Comparison of ENCODE assay signal across 1 cellular context in the genomic region with DNA sequence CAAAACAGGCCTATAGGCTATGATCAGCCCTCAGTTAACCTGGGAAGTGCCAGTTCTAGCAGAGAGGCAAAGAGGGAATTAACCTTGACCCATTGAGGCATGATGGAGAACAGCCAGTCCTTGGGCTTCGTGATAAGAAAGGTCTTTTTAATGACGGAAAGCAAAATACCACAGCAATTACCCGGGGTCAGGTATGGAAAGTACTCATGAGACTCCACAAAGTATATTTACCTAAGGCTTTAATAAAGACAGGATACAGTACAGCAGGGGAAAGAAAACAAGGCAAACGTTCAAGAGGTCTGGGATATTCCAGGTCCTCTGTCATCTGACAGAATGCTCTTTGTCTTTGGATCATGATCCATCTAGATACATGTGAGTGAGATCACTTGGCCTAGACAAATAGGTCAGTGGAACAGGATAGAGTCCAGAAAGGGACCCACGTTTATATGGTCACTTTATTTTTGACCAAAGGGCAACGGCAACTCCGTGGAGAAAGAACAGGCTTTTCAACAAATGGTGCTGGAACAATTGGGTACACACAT.
TF ChIP-seq lines count a peak whose summit lies in the region.

No MANE protein-coding gene starts in this region.

TF ChIP-seq in HepG2, 621 proteins besides CTCF, POLR2A, EP300 and RAD21 (continued from another document and continues in another):
- no peak for TF ChIP-seq RBM39 (IDR thresholded peaks at IDR 0.05; ENCODE audit: low read depth, low read length, poor library complexity, severe bottlenecking)
- TF ChIP-seq SP2 (CRISPR knock-in tag; IDR thresholded peaks at IDR 0.05), result no peak
- TF ChIP-seq NCOA5 (CRISPR knock-in tag; IDR thresholded peaks at IDR 0.05), result no peak
- no peak for TF ChIP-seq MAZ (IDR thresholded peaks at IDR 0.05; ENCODE audit: borderline replicate concordance, low read depth, low read length)
- TF ChIP-seq MAZ (CRISPR knock-in tag; IDR thresholded peaks at IDR 0.05; ENCODE audit: low read depth), result no peak
- TF ChIP-seq ARNTL (CRISPR knock-in tag; IDR thresholded peaks at IDR 0.05), result peak; percentile 92
- TF ChIP-seq, protein P1, sequence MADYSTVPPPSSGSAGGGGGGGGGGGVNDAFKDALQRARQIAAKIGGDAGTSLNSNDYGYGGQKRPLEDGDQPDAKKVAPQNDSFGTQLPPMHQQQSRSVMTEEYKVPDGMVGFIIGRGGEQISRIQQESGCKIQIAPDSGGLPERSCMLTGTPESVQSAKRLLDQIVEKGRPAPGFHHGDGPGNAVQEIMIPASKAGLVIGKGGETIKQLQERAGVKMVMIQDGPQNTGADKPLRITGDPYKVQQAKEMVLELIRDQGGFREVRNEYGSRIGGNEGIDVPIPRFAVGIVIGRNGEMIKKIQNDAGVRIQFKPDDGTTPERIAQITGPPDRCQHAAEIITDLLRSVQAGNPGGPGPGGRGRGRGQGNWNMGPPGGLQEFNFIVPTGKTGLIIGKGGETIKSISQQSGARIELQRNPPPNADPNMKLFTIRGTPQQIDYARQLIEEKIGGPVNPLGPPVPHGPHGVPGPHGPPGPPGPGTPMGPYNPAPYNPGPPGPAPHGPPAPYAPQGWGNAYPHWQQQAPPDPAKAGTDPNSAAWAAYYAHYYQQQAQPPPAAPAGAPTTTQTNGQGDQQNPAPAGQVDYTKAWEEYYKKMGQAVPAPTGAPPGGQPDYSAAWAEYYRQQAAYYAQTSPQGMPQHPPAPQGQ (CRISPR knock-in tag; IDR thresholded peaks at IDR 0.05; ENCODE audit: borderline replicate concordance), result no peak
- peak; percentile 84; the same call in 1 of the 2 replicates for TF ChIP-seq SALL1 (CRISPR knock-in tag; IDR thresholded peaks at IDR 0.05)
- TF ChIP-seq FLYWCH1 (CRISPR knock-in tag; IDR thresholded peaks at IDR 0.05), result no peak
- TF ChIP-seq, protein P2, sequence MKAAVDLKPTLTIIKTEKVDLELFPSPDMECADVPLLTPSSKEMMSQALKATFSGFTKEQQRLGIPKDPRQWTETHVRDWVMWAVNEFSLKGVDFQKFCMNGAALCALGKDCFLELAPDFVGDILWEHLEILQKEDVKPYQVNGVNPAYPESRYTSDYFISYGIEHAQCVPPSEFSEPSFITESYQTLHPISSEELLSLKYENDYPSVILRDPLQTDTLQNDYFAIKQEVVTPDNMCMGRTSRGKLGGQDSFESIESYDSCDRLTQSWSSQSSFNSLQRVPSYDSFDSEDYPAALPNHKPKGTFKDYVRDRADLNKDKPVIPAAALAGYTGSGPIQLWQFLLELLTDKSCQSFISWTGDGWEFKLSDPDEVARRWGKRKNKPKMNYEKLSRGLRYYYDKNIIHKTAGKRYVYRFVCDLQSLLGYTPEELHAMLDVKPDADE (CRISPR knock-in tag; IDR thresholded peaks at IDR 0.05), result no peak
- no peak; the same call in 1 of the 2 replicates for TF ChIP-seq ZNF713 (CRISPR knock-in tag; IDR thresholded peaks at IDR 0.05)
- TF ChIP-seq SP4 (CRISPR knock-in tag; IDR thresholded peaks at IDR 0.05), result no peak; the same call in 1 of the 2 replicates
- peak; percentile 59; the same call in 1 of the 2 replicates for TF ChIP-seq IRF2 (CRISPR knock-in tag; IDR thresholded peaks at IDR 0.05)
- no peak for TF ChIP-seq CBX1 (IDR thresholded peaks at IDR 0.05; ENCODE audit: low read depth)
- peak; percentile 93 for TF ChIP-seq PPARG (CRISPR knock-in tag; conservative IDR thresholded peaks at IDR 0.05)
- no peak for TF ChIP-seq ZNF20 (CRISPR knock-in tag; IDR thresholded peaks at IDR 0.05)
- 0 out of 2 replicates have a peak, but pooled peaks have one; percentile 32 for TF ChIP-seq RBAK (CRISPR knock-in tag; IDR thresholded peaks at IDR 0.05)
- no peak for TF ChIP-seq ARNT (IDR thresholded peaks at IDR 0.05)
- TF ChIP-seq ZEB1 (IDR thresholded peaks at IDR 0.05; ENCODE audit: insufficient replicate concordance, low read depth), result peak; percentile 85
- 0 out of 2 replicates have a peak, but pooled peaks have one; percentile 48 for TF ChIP-seq TP53 (CRISPR knock-in tag; conservative IDR thresholded peaks at IDR 0.05)
- no peak for TF ChIP-seq CAMTA2 (CRISPR knock-in tag; IDR thresholded peaks at IDR 0.05; ENCODE audit: borderline replicate concordance)
- no peak for TF ChIP-seq SOX6 (IDR thresholded peaks at IDR 0.05)
- TF ChIP-seq SOX6 (CRISPR knock-in tag; IDR thresholded peaks at IDR 0.05), result peak; percentile 98
- no peak for TF ChIP-seq ZNF354B (CRISPR knock-in tag; IDR thresholded peaks at IDR 0.05)
- no peak for TF ChIP-seq ZNF569 (CRISPR knock-in tag; IDR thresholded peaks at IDR 0.05; ENCODE audit: borderline replicate concordance)
- TF ChIP-seq, protein P3, sequence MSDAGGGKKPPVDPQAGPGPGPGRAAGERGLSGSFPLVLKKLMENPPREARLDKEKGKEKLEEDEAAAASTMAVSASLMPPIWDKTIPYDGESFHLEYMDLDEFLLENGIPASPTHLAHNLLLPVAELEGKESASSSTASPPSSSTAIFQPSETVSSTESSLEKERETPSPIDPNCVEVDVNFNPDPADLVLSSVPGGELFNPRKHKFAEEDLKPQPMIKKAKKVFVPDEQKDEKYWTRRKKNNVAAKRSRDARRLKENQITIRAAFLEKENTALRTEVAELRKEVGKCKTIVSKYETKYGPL (CRISPR knock-in tag; IDR thresholded peaks at IDR 0.05), result no peak
- TF ChIP-seq MTF2 (CRISPR knock-in tag; IDR thresholded peaks at IDR 0.05; ENCODE audit: borderline replicate concordance), result no peak
- TF ChIP-seq, protein P4, sequence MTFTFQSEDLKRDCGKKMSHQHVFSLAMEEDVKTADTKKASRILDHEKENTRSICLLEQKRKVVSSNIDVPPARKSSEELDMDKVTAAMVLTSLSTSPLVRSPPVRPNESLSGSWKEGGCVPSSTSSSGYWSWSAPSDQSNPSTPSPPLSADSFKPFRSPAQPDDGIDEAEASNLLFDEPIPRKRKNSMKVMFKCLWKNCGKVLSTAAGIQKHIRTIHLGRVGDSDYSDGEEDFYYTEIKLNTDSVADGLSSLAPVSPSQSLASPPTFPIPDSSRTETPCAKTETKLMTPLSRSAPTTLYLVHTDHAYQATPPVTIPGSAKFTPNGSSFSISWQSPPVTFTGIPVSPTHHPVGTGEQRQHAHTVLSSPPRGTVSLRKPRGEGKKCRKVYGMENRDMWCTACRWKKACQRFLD (CRISPR knock-in tag; IDR thresholded peaks at IDR 0.05; ENCODE audit: borderline replicate concordance), result no peak
- TF ChIP-seq ATM (IDR thresholded peaks at IDR 0.05; ENCODE audit: borderline replicate concordance), result no peak
- TF ChIP-seq HDAC1 (CRISPR knock-in tag; IDR thresholded peaks at IDR 0.05), result peak; percentile 80
- TF ChIP-seq ZNF766 (CRISPR knock-in tag; IDR thresholded peaks at IDR 0.05; ENCODE audit: borderline replicate concordance), result 0 out of 2 replicates have a peak, but pooled peaks have one; percentile 39
- TF ChIP-seq, protein P5, sequence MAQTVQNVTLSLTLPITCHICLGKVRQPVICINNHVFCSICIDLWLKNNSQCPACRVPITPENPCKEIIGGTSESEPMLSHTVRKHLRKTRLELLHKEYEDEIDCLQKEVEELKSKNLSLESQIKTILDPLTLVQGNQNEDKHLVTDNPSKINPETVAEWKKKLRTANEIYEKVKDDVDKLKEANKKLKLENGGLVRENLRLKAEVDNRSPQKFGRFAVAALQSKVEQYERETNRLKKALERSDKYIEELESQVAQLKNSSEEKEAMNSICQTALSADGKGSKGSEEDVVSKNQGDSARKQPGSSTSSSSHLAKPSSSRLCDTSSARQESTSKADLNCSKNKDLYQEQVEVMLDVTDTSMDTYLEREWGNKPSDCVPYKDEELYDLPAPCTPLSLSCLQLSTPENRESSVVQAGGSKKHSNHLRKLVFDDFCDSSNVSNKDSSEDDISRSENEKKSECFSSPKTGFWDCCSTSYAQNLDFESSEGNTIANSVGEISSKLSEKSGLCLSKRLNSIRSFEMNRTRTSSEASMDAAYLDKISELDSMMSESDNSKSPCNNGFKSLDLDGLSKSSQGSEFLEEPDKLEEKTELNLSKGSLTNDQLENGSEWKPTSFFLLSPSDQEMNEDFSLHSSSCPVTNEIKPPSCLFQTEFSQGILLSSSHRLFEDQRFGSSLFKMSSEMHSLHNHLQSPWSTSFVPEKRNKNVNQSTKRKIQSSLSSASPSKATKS (CRISPR knock-in tag; IDR thresholded peaks at IDR 0.05), result no peak
- TF ChIP-seq, protein P6, sequence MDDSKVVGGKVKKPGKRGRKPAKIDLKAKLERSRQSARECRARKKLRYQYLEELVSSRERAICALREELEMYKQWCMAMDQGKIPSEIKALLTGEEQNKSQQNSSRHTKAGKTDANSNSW (CRISPR knock-in tag; IDR thresholded peaks at IDR 0.05; ENCODE audit: borderline replicate concordance), result no peak
- peak; percentile 93 for TF ChIP-seq MED1 (CRISPR knock-in tag; IDR thresholded peaks at IDR 0.05)
- no peak for TF ChIP-seq PLRG1 (conservative IDR thresholded peaks at IDR 0.05)
- no peak for TF ChIP-seq ISX (CRISPR knock-in tag; conservative IDR thresholded peaks at IDR 0.05)
- TF ChIP-seq SOX5 (CRISPR knock-in tag; IDR thresholded peaks at IDR 0.05; ENCODE audit: borderline replicate concordance), result peak; percentile 97
- no peak for TF ChIP-seq ZNF788 (CRISPR knock-in tag; IDR thresholded peaks at IDR 0.05; ENCODE audit: borderline replicate concordance)
- peak; percentile 54; the same call in 1 of the 2 replicates for TF ChIP-seq ZNF652 (CRISPR knock-in tag; IDR thresholded peaks at IDR 0.05; ENCODE audit: borderline replicate concordance, low read depth)
- peak; percentile 70; the same call in 1 of the 2 replicates for TF ChIP-seq ZNF543 (CRISPR knock-in tag; IDR thresholded peaks at IDR 0.05)
- no peak for TF ChIP-seq ZKSCAN5 (CRISPR knock-in tag; IDR thresholded peaks at IDR 0.05)
- TF ChIP-seq, protein P7, sequence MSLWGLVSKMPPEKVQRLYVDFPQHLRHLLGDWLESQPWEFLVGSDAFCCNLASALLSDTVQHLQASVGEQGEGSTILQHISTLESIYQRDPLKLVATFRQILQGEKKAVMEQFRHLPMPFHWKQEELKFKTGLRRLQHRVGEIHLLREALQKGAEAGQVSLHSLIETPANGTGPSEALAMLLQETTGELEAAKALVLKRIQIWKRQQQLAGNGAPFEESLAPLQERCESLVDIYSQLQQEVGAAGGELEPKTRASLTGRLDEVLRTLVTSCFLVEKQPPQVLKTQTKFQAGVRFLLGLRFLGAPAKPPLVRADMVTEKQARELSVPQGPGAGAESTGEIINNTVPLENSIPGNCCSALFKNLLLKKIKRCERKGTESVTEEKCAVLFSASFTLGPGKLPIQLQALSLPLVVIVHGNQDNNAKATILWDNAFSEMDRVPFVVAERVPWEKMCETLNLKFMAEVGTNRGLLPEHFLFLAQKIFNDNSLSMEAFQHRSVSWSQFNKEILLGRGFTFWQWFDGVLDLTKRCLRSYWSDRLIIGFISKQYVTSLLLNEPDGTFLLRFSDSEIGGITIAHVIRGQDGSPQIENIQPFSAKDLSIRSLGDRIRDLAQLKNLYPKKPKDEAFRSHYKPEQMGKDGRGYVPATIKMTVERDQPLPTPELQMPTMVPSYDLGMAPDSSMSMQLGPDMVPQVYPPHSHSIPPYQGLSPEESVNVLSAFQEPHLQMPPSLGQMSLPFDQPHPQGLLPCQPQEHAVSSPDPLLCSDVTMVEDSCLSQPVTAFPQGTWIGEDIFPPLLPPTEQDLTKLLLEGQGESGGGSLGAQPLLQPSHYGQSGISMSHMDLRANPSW (CRISPR knock-in tag; IDR thresholded peaks at IDR 0.05; ENCODE audit: borderline replicate concordance), result peak; percentile 95; the same call in 1 of the 2 replicates
- TF ChIP-seq ETV5 (CRISPR knock-in tag; IDR thresholded peaks at IDR 0.05; ENCODE audit: borderline replicate concordance), result peak; percentile 84; the same call in 1 of the 2 replicates
- TF ChIP-seq, protein P8, sequence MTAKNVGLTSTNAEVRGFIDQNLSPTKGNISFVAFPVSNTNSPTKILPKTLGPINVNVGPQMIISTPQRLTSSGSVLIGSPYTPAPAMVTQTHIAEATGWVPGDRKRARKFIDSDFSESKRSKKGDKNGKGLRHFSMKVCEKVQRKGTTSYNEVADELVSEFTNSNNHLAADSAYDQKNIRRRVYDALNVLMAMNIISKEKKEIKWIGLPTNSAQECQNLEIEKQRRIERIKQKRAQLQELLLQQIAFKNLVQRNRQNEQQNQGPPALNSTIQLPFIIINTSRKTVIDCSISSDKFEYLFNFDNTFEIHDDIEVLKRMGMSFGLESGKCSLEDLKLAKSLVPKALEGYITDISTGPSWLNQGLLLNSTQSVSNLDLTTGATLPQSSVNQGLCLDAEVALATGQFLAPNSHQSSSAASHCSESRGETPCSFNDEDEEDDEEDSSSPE (CRISPR knock-in tag; IDR thresholded peaks at IDR 0.05), result peak; percentile 58; the same call in 1 of the 2 replicates
- TF ChIP-seq, protein P9, sequence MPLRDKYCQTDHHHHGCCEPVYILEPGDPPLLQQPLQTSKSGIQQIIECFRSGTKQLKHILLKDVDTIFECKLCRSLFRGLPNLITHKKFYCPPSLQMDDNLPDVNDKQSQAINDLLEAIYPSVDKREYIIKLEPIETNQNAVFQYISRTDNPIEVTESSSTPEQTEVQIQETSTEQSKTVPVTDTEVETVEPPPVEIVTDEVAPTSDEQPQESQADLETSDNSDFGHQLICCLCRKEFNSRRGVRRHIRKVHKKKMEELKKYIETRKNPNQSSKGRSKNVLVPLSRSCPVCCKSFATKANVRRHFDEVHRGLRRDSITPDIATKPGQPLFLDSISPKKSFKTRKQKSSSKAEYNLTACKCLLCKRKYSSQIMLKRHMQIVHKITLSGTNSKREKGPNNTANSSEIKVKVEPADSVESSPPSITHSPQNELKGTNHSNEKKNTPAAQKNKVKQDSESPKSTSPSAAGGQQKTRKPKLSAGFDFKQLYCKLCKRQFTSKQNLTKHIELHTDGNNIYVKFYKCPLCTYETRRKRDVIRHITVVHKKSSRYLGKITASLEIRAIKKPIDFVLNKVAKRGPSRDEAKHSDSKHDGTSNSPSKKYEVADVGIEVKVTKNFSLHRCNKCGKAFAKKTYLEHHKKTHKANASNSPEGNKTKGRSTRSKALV (CRISPR knock-in tag; IDR thresholded peaks at IDR 0.05), result peak; percentile 79; the same call in 1 of the 2 replicates
- TF ChIP-seq HMGA1 (CRISPR knock-in tag; conservative IDR thresholded peaks at IDR 0.05), result no peak
- TF ChIP-seq ZNF850 (CRISPR knock-in tag; conservative IDR thresholded peaks at IDR 0.05), result no peak
- peak; percentile 43 for TF ChIP-seq ASH2L (IDR thresholded peaks at IDR 0.05; ENCODE audit: insufficient read length, low read depth, low read length)
- no peak for TF ChIP-seq TCF12 (IDR thresholded peaks at IDR 0.05)
- peak; percentile 87; the same call in 1 of the 2 replicates for TF ChIP-seq TCF12 (CRISPR knock-in tag; IDR thresholded peaks at IDR 0.05)
- no peak for TF ChIP-seq REXO4 (CRISPR knock-in tag; IDR thresholded peaks at IDR 0.05; ENCODE audit: borderline replicate concordance)
- TF ChIP-seq ZFX (CRISPR knock-in tag; IDR thresholded peaks at IDR 0.05; ENCODE audit: low read depth), result peak; percentile 51
- peak; percentile 91 for TF ChIP-seq SAP130 (CRISPR knock-in tag; IDR thresholded peaks at IDR 0.05; ENCODE audit: low read depth)
- TF ChIP-seq, protein P10, sequence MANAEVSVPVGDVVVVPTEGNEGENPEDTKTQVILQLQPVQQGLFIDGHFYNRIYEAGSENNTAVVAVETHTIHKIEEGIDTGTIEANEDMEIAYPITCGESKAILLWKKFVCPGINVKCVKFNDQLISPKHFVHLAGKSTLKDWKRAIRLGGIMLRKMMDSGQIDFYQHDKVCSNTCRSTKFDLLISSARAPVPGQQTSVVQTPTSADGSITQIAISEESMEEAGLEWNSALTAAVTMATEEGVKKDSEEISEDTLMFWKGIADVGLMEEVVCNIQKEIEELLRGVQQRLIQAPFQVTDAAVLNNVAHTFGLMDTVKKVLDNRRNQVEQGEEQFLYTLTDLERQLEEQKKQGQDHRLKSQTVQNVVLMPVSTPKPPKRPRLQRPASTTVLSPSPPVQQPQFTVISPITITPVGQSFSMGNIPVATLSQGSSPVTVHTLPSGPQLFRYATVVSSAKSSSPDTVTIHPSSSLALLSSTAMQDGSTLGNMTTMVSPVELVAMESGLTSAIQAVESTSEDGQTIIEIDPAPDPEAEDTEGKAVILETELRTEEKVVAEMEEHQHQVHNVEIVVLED (CRISPR knock-in tag; IDR thresholded peaks at IDR 0.05; ENCODE audit: borderline replicate concordance), result peak; percentile 43; the same call in 1 of the 2 replicates
